In genomic region chr2:27083410-27084296, GRCh38 we compare ENCODE assay signal across 14 cellular contexts. TPM values are rescaled to one million over a fixed set of nuclear protein-coding genes. Genes with fewer than 3 reads are reported as not detected.
A peak's percentile ranks its signal among the peaks of the same experiment; 100 is the strongest.
DNase-seq lines count a peak whose midpoint lies in the region; FAIRE-seq and TF ChIP-seq lines count a peak whose summit lies in the region.
"Had no signal": no experiment of that assay in that cellular context is flagged by ENCODE, and none has a peak within 500 bp of the region (broad histone marks: within the 10 kb centered on the region; RNA-seq: fewer than 3 reads in every experiment).

No MANE protein-coding gene starts in this region.

- peak overlapping the region; percentile 25 for H3K4me3 Mint-ChIP-seq in T-helper 1 cell treated with Interleukin-12 subunit alpha and Interleukin-12 subunit beta and Interleukin-4 antibody, amounts not matched to agents 30 μg/mL and 1 μg/mL, for 36 hours
- peak overlapping the region; percentile 50 for H3K4me3 Mint-ChIP-seq in astrocyte (ENCODE audit: unreplicated experiment)
- no peak overlapping the region for H3K4me3 Mint-ChIP-seq in osteocyte (ENCODE audit: unreplicated experiment)

- FAIRE-seq in astrocyte (lab: Jason Lieb, UNC) = no peak

- peaks cover 20% of the 10 kb centered on the region for H3K79me2 ChIP-seq in astrocyte (ENCODE audit: insufficient read depth, low read length)

- intact Hi-C loops in stomach (cut with DNase I; ENCODE audit: low total_unique reads) = loop anchor here (10.0 kb wide), 1 partner anchor 49 kb away; the partner anchor contains the start of gene TMEM214

- H3K36me3 Mint-ChIP-seq in T-helper 1 cell treated with Interleukin-12 subunit alpha and Interleukin-12 subunit beta and Interleukin-4 antibody, amounts not matched to agents 30 μg/mL and 1 μg/mL, for 36 hours (ENCODE audit: low read depth) = no peaks in the 10 kb centered on the region
- H3K36me3 Mint-ChIP-seq in astrocyte (ENCODE audit: low read depth, unreplicated experiment) (no peaks in the 10 kb centered on the region), osteocyte (ENCODE audit: unreplicated experiment) (peaks cover 4% of the 10 kb centered on the region)

- no peaks in the 10 kb centered on the region for H3K9me3 Mint-ChIP-seq in T-helper 1 cell treated with Interleukin-12 subunit alpha and Interleukin-12 subunit beta and Interleukin-4 antibody, amounts not matched to agents 30 μg/mL and 1 μg/mL, for 36 hours
- no peaks in the 10 kb centered on the region for H3K9me3 Mint-ChIP-seq in astrocyte (ENCODE audit: unreplicated experiment)
- H3K9me3 Mint-ChIP-seq in osteocyte (ENCODE audit: unreplicated experiment) = no peaks in the 10 kb centered on the region

- H3K27me3 Mint-ChIP-seq in T-helper 1 cell treated with Interleukin-12 subunit alpha and Interleukin-12 subunit beta and Interleukin-4 antibody, amounts not matched to agents 30 μg/mL and 1 μg/mL, for 36 hours (ENCODE audit: low read depth) = no peaks in the 10 kb centered on the region
- peaks cover 10% of the 10 kb centered on the region for H3K27me3 Mint-ChIP-seq in astrocyte (ENCODE audit: low read depth, unreplicated experiment)
- no peaks in the 10 kb centered on the region for H3K27me3 Mint-ChIP-seq in osteocyte (ENCODE audit: unreplicated experiment)

- peaks cover 47% of the 10 kb centered on the region for H3K4me1 ChIP-seq in astrocyte (ENCODE audit: insufficient read depth, low read length)
- peaks cover 32% of the 10 kb centered on the region for H3K4me1 ChIP-seq in rectal smooth muscle tissue (ENCODE audit: control insufficient read depth, insufficient read depth, low read length)
- H3K4me1 ChIP-seq in stomach = peaks cover 41 to 87% (median 69%) of the 10 kb centered on the region in 4 donors

- H3K27ac ChIP-seq in astrocyte (ENCODE audit: low read depth, low read length) = no peak overlapping the region
- peak overlapping the region; percentile 13 for H3K27ac ChIP-seq in rectal smooth muscle tissue (ENCODE audit: low read depth, low read length)
- no peak overlapping the region for H3K27ac ChIP-seq in stomach

- no peak overlapping the region for H3K4me2 ChIP-seq in astrocyte (ENCODE audit: low read length)

- no peak overlapping the region for H3K27ac Mint-ChIP-seq in T-helper 1 cell treated with Interleukin-12 subunit alpha and Interleukin-12 subunit beta and Interleukin-4 antibody, amounts not matched to agents 30 μg/mL and 1 μg/mL, for 36 hours
- H3K27ac Mint-ChIP-seq in astrocyte (ENCODE audit: unreplicated experiment) (no peak overlapping the region), osteocyte (ENCODE audit: unreplicated experiment) (no peak overlapping the region)

- H3K36me3 ChIP-seq in astrocyte (ENCODE audit: insufficient read depth, low read length) (peaks cover 2% of the 10 kb centered on the region), rectal smooth muscle tissue (ENCODE audit: control insufficient read depth, insufficient read depth, low read length) (peaks cover 2% of the 10 kb centered on the region), stomach (peaks cover 0 to 17% (median 6%) of the 10 kb centered on the region in 4 donors)
- H3K36me3 ChIP-seq: neutrophil had no signal

- no peak for TF ChIP-seq POLR2A in stomach (IDR thresholded peaks at IDR 0.05)

- peaks cover 42% of the 10 kb centered on the region for H3K4me1 Mint-ChIP-seq in T-helper 1 cell treated with Interleukin-12 subunit alpha and Interleukin-12 subunit beta and Interleukin-4 antibody, amounts not matched to agents 30 μg/mL and 1 μg/mL, for 36 hours (ENCODE audit: low read depth)
- H3K4me1 Mint-ChIP-seq in astrocyte (ENCODE audit: low read depth, unreplicated experiment) (peaks cover 12% of the 10 kb centered on the region), osteocyte (ENCODE audit: unreplicated experiment) (peaks cover 42% of the 10 kb centered on the region)

- TF ChIP-seq EP300 in stomach (IDR thresholded peaks at IDR 0.05) = no peak

- peaks cover 11% of the 10 kb centered on the region for H4K20me1 ChIP-seq in astrocyte (ENCODE audit: insufficient read depth, low read length)

- H3K4me3 ChIP-seq in astrocyte (ENCODE audit: insufficient read depth, low read depth, low read length) (no peak overlapping the region), rectal smooth muscle tissue (ENCODE audit: low read length) (no peak overlapping the region), stomach (no peak overlapping the region)

- DNase-seq in T-helper 1 cell (no peak), astrocyte (ENCODE audit: low read depth) (no peak), osteocyte (ENCODE audit: extremely low spot score, unreplicated experiment) (no peak), stomach (no peak)
- DNase-seq: activated CD4-positive, alpha-beta T cell treated with anti-CD3 and anti-CD28 coated beads for 48 hours; activated effector memory CD4-positive, alpha-beta T cell treated with Interleukin-2 at 50 U/mL for 16 hours; DMS153; left ventricle myocardium superior; NCI-H2227 treated with DMSO at 0.1 percent for 48 hours; OCI-M1; stimulated activated CD8-positive, alpha-beta memory T cell treated with anti-CD3 and anti-CD28 coated beads, Interleukin-4, amount 100 ng/mL, for 48 hours had no signal

- H3K9ac ChIP-seq in astrocyte (ENCODE audit: low read length) (no peak overlapping the region), rectal smooth muscle tissue (ENCODE audit: low read length) (no peak overlapping the region)

- no peak for TF ChIP-seq CTCF in astrocyte (IDR thresholded peaks at IDR 0.05; ENCODE audit: insufficient read depth, low read depth, low read length)
- TF ChIP-seq CTCF in osteocyte (IDR thresholded peaks at IDR 0.05) = no peak
- no peak for TF ChIP-seq CTCF in stomach (IDR thresholded peaks at IDR 0.05)

- no peaks in the 10 kb centered on the region for H3K9me3 ChIP-seq in astrocyte (ENCODE audit: insufficient read depth, low read depth, low read length)
- H3K9me3 ChIP-seq in stomach = no peaks in the 10 kb centered on the region
- H3K9me3 ChIP-seq: neutrophil had no signal

- 71 to 88% (median 85%) methylated on average over 16 to 20 of the region's 20 CpGs for WGBS in stomach, 5 donors

- no peak overlapping the region for H2AFZ ChIP-seq in astrocyte (ENCODE audit: low read depth, low read length)

- H3K27me3 ChIP-seq in astrocyte (ENCODE audit: insufficient read depth, low read length) (no peaks in the 10 kb centered on the region), rectal smooth muscle tissue (ENCODE audit: control insufficient read depth, insufficient read depth, low read length) (no peaks in the 10 kb centered on the region), stomach (peaks cover 0 to 4% (median 0%) of the 10 kb centered on the region in 3 donors)

RNA-seq across cellular contexts. Expression of gene KHK, which starts 2.9 kb away (rescaled TPM):
- total RNA-seq in astrocyte (0.94 and 0.95 TPM in 2 replicates), osteocyte (2.0 and 2.4 TPM in 2 replicates), stomach (10 to 100 TPM in 1 of 5 donors, 1 to 10 TPM in 3, not detected in 1; 1.3 to 18.2 (median 3.0) TPM)
- 1 to 10 TPM; 3.5 to 5.9 (median 4.2) TPM for polyA plus RNA-seq in stomach

RNA-seq across cellular contexts. Expression of gene EMILIN1, which starts 5.2 kb away (rescaled TPM):
- 0.95 and 1.2 TPM in 2 replicates for total RNA-seq in astrocyte
- 206 and 212 TPM in 2 replicates for total RNA-seq in osteocyte
- total RNA-seq in stomach = 100 to 1,000 TPM in 2 of 5 donors, 10 to 100 TPM in 3; 17.5 to 208 (median 89.2) TPM
- 10 to 100 TPM; 19.6 to 53.1 (median 31.1) TPM for polyA plus RNA-seq in stomach

RNA-seq across cellular contexts. Expression of gene OST4, which starts 12.2 kb away (rescaled TPM):
- total RNA-seq in astrocyte (395 and 419 TPM in 2 replicates), osteocyte (369 and 380 TPM in 2 replicates), stomach (100 to 1,000 TPM in 4 of 5 donors, 10 to 100 TPM in 1; 16.8 to 281 (median 134) TPM)
- 100 to 1,000 TPM; 421 to 610 (median 506) TPM for polyA plus RNA-seq in stomach

RNA-seq across cellular contexts. Expression of gene AGBL5, which starts 32.2 kb away (rescaled TPM):
- 19.9 and 20.7 TPM in 2 replicates for total RNA-seq in astrocyte
- 23.4 and 23.9 TPM in 2 replicates for total RNA-seq in osteocyte
- total RNA-seq in stomach = 10 to 100 TPM in 3 of 5 donors, 1 to 10 TPM in 2; 7.8 to 29.0 (median 11.6) TPM
- 10 to 100 TPM; 11.5 to 16.6 (median 13.6) TPM for polyA plus RNA-seq in stomach

RNA-seq across cellular contexts. Expression of gene CGREF1, which starts 35.3 kb away (rescaled TPM):
- total RNA-seq in astrocyte (1.8 and 3.0 TPM in 2 replicates), osteocyte (1.2 and 1.9 TPM in 2 replicates), stomach (1 to 10 TPM in 3 of 5 donors, not detected in 2; 1.4 to 4.1 (median 2.6) TPM)
- 1 to 10 TPM; 2.3 to 3.2 (median 2.4) TPM for polyA plus RNA-seq in stomach
